Comparison of ENCODE assay signal across 4 cellular contexts in genomic region chr10:18211862-18212261, GRCh38.
"Had no signal": no experiment of that assay in that cellular context is flagged by ENCODE, and none has a peak within 500 bp of the region (broad histone marks: within the 10 kb centered on the region; RNA-seq: fewer than 3 reads in every experiment).

No MANE protein-coding gene starts in this region.

- H3K4me2 ChIP-seq: GM23338 had no signal

- ATAC-seq: GM23338, K562 had no signal

- H2AFZ ChIP-seq: GM23338 had no signal

- DNase-seq: H9, HCEC 1CT had no signal

- H3K4me3 ChIP-seq: GM23338, K562 had no signal
